ENCODE assay signal across 12 cellular contexts in genomic region chr2:236819275-236820002, GRCh38.
"Had no signal": no experiment of that assay in that cellular context is flagged by ENCODE, and none has a peak within 500 bp of the region (broad histone marks: within the 10 kb centered on the region; RNA-seq: fewer than 3 reads in every experiment).

No MANE protein-coding gene starts in this region.

- H3K4me1 ChIP-seq: ascending aorta, left lung had no signal

- H3K4me3 Mint-ChIP-seq: activated naive CD4-positive, alpha-beta T cell treated with anti-CD3 and anti-CD28 coated beads, Interleukin-2, amount 10 ng/mL, durations not matched to agents 7 days and 5 days; naive thymus-derived CD8-positive, alpha-beta T cell; stimulated activated memory B cell treated with anti-CD40 and anti-IgM and Interleukin-4, amounts not matched to agents 10 μg/mL and 1 μg/mL and 100 μg/mL, for 72 hours had no signal

- DNase-seq: activated CD4-positive, alpha-beta T cell treated with anti-CD3 and anti-CD28 coated beads, Interleukin-2, amount 50 U/mL, for 1 hour; activated naive CD4-positive, alpha-beta T cell treated with anti-CD3 and anti-CD28 coated beads, Interleukin-2, amount 10 ng/mL, durations not matched to agents 7 days and 5 days; left lung; naive thymus-derived CD8-positive, alpha-beta T cell; retina; stimulated activated CD4-positive, alpha-beta T cell treated with anti-CD3 and anti-CD28 coated beads, Interleukin-2, amount 100 ng/mL, for 48 hours had no signal

- H3K36me3 ChIP-seq: ascending aorta, cardiac muscle cell, left lung, tibial artery had no signal

- H3K27ac Mint-ChIP-seq: activated naive CD4-positive, alpha-beta T cell treated with anti-CD3 and anti-CD28 coated beads, Interleukin-2, amount 10 ng/mL, durations not matched to agents 7 days and 5 days; activated T-helper 2 cell treated with anti-CD3 and anti-CD28 coated beads, Interferon-gamma antibody, Interleukin-2, Interleukin-4, amounts not matched to agents 10 μg/mL and 5 μg/mL and 100 μg/mL, durations not matched to agents 14 hours and 24 hours and 36 hours; stimulated activated memory B cell treated with anti-CD40 and anti-IgM and Interleukin-4, amounts not matched to agents 10 μg/mL and 1 μg/mL and 100 μg/mL, for 72 hours had no signal

- H3K9me3 ChIP-seq: ascending aorta, tibial artery had no signal

- H3K4me3 ChIP-seq: ascending aorta, cardiac muscle cell, left lung, tibial artery had no signal

- H3K9me3 Mint-ChIP-seq: activated naive CD4-positive, alpha-beta T cell treated with anti-CD3 and anti-CD28 coated beads, Interleukin-2, amount 10 ng/mL, durations not matched to agents 7 days and 5 days; activated T-helper 2 cell treated with anti-CD3 and anti-CD28 coated beads, Interferon-gamma antibody, Interleukin-2, Interleukin-4, amounts not matched to agents 10 μg/mL and 5 μg/mL and 100 μg/mL, durations not matched to agents 14 hours and 24 hours and 36 hours had no signal

- H3K4me1 Mint-ChIP-seq: activated naive CD4-positive, alpha-beta T cell treated with anti-CD3 and anti-CD28 coated beads, Interleukin-2, amount 10 ng/mL, durations not matched to agents 7 days and 5 days; stimulated activated memory B cell treated with anti-CD40 and anti-IgM and Interleukin-4, amounts not matched to agents 10 μg/mL and 1 μg/mL and 100 μg/mL, for 72 hours had no signal

- H3K36me3 Mint-ChIP-seq: activated naive CD4-positive, alpha-beta T cell treated with anti-CD3 and anti-CD28 coated beads, Interleukin-2, amount 10 ng/mL, durations not matched to agents 7 days and 5 days; naive thymus-derived CD8-positive, alpha-beta T cell; stimulated activated memory B cell treated with anti-CD40 and anti-IgM and Interleukin-4, amounts not matched to agents 10 μg/mL and 1 μg/mL and 100 μg/mL, for 72 hours had no signal

- ATAC-seq: activated CD4-positive, CD25-positive, alpha-beta regulatory T cell treated with anti-CD3 and anti-CD28 coated beads, Interleukin-2, amount 50 U/mL, for 24 hours; left lung; naive thymus-derived CD8-positive, alpha-beta T cell; stimulated activated memory B cell treated with anti-CD40 and anti-IgM and Interleukin-4, amounts not matched to agents 10 μg/mL and 1 μg/mL and 100 μg/mL, for 72 hours had no signal

- H3K27ac ChIP-seq: ascending aorta, cardiac muscle cell, left lung, tibial artery had no signal

- H3K27me3 ChIP-seq: ascending aorta, cardiac muscle cell, tibial artery had no signal
